ENCODE assay signal across 8 cellular contexts in genomic region chr20:28575991-28576390, GRCh38.
DNase-seq lines count a peak whose midpoint lies in the region; TF ChIP-seq lines count a peak whose summit lies in the region.
"Not testable (repeated sequence)": the region's sequence is repeated elsewhere in the genome, so short reads cannot be mapped to it uniquely, and the experiment has no call there.

No MANE protein-coding gene starts in this region.

- H3K27me3 ChIP-seq in AG04450 (ENCODE audit: control insufficient read depth, insufficient read depth, low read length) = not testable (repeated sequence)

- not testable (repeated sequence) for BruUV-seq in MCF 10A (replicated peaks; lab: Mats Ljungman, UMichigan)

- H3K27ac ChIP-seq in AG04450 (ENCODE audit: low read depth, low read length) = not testable (repeated sequence)

- TF ChIP-seq POLR2A in NB4 (IDR thresholded peaks at IDR 0.05; ENCODE audit: extremely low read depth, insufficient read length) = not testable (repeated sequence)

- not testable (repeated sequence) for H3K4me1 Mint-ChIP-seq in MCF 10A (ENCODE audit: insufficient read depth, unreplicated experiment); progenitor cell of endocrine pancreas (ENCODE audit: low read depth)

- H3K4me3 ChIP-seq in AG04450 (ENCODE audit: low read depth, low read length); Jurkat, Clone E6-1 (ENCODE audit: low read length); NB4 (ENCODE audit: low read depth, low read length); fibroblast of pulmonary artery (replicated peaks; ENCODE audit: low read depth, low read length): not testable (repeated sequence)

- not testable (repeated sequence) for H3K9me3 Mint-ChIP-seq in MCF 10A (ENCODE audit: unreplicated experiment)
- peaks cover 12% of the 10 kb centered on the region for H3K9me3 Mint-ChIP-seq in progenitor cell of endocrine pancreas (ENCODE audit: low read depth)

- not testable (repeated sequence) for DNase-seq in AG04450 (ENCODE audit: low read depth, low spot score); progenitor cell of endocrine pancreas (ENCODE audit: low spot score, unreplicated experiment)
- DNase-seq in ELR (ENCODE audit: low read depth) = peak; percentile 49
- DNase-seq in Jurkat, Clone E6-1 (ENCODE audit: low read depth, low spot score) = peak; percentile 21
- peak; percentile 38 for DNase-seq in NB4 (ENCODE audit: low read depth)
- DNase-seq in RPMI8226 = peak; percentile 41
- peak; percentile 30 for DNase-seq in MCF 10A (ENCODE audit: unreplicated experiment)
- DNase-seq in fibroblast of pulmonary artery (ENCODE audit: low read depth) = peak; percentile 20

- not testable (repeated sequence) for H3K4me3 Mint-ChIP-seq in MCF 10A (ENCODE audit: unreplicated experiment); progenitor cell of endocrine pancreas (ENCODE audit: low read depth)

- POLR2A ChIA-PET in AG04450 (lab: Yijun Ruan, JAX); MCF 10A (lab: Yijun Ruan, JAX): not testable (repeated sequence)

- CTCF ChIA-PET in AG04450 (lab: Charles Lee) = not testable (repeated sequence)
- CTCF ChIA-PET in MCF 10A (lab: Yijun Ruan, JAX) = interaction anchor here (0.6 kb wide), 1 partner anchor 14 kb away, joined by 3 read pairs; no protein-coding TSS in a partner anchor

- intact Hi-C loops in MCF 10A (cut with micrococcal nuclease) = not testable (repeated sequence)

- not testable (repeated sequence) for H3K9me3 ChIP-seq in AG04450 (ENCODE audit: control insufficient read depth, insufficient read depth, low read length)

- TF ChIP-seq CTCF in AG04450 (IDR thresholded peaks at IDR 0.05; ENCODE audit: low read depth, low read length) (0 out of 2 replicates have a peak, but pooled peaks have one; percentile 13), NB4 (IDR thresholded peaks at IDR 0.05; ENCODE audit: low read depth, low read length) (peak; percentile 10), fibroblast of pulmonary artery (IDR thresholded peaks at IDR 0.05; ENCODE audit: low read length, missing control alignments) (peak; percentile 14), progenitor cell of endocrine pancreas (IDR thresholded peaks at IDR 0.05; ENCODE audit: unreplicated experiment) (peak; percentile 16)
- not testable (repeated sequence) for TF ChIP-seq CTCF in MCF 10A (IDR thresholded peaks at IDR 0.05; ENCODE audit: unreplicated experiment)

- H3K27ac Mint-ChIP-seq in MCF 10A (ENCODE audit: low read depth, unreplicated experiment); progenitor cell of endocrine pancreas: not testable (repeated sequence)

- not testable (repeated sequence) for H3K36me3 Mint-ChIP-seq in MCF 10A (ENCODE audit: insufficient read depth, unreplicated experiment); progenitor cell of endocrine pancreas (ENCODE audit: insufficient read depth)

- not testable (repeated sequence) for H3K27me3 Mint-ChIP-seq in MCF 10A (ENCODE audit: insufficient read depth, unreplicated experiment); progenitor cell of endocrine pancreas
